ENCODE assay signal across 9 cellular contexts in the genomic region with DNA sequence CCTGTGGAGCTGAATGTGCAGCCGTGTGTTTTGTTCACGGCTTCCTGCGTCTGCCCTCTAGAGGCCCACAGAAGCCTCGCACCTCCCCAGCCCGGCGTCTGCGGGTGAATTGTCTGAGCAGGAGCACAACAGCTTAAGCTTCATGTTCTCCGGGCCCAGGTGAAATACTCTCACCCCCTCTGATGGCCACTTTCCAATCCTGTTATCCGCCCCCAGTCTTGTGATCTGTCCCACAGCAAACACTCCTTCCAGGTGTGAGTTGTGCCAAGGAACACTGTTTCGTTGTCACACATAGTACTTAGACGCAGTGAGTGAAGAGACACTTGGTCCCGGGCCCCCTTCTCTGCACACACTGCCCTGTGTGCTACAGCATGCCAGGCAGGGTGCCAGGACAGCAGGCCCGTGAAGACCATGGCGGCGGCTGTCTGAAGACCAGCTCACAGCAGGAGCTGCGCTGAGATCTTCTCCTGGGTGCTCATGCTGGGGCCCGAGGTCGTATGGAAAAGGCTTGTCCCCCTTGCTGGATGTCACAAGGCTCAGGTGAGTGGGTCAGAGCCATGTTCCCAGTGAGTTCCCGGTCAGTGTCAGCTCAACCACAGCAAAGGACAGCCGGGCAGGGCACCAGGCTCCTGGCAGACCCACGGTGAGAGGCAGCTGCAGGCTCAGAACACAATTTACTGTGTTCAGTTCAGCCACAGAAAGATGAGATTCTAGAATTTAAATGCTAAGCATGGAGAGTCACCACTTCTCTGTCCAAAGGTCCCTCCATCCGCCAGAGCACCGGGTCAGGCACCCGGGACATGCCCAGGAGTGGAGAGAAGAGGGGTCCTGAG. TPM values are rescaled to one million over a fixed set of nuclear protein-coding genes. Genes with fewer than 3 reads are reported as not detected.
DNase-seq lines count a peak whose midpoint lies in the region; FAIRE-seq and TF ChIP-seq lines count a peak whose summit lies in the region.
"Had no signal": no experiment of that assay in that cellular context is flagged by ENCODE, and none has a peak within 500 bp of the region (broad histone marks: within the 10 kb centered on the region; RNA-seq: fewer than 3 reads in every experiment).

No MANE protein-coding gene starts in this region.

- H3K9me3 ChIP-seq in small intestine (ENCODE audit: control insufficient read depth, low read depth): no peaks in the 10 kb centered on the region

- no peak for FAIRE-seq in small intestine (lab: Jason Lieb, UNC)
- FAIRE-seq: G401.6 had no signal

- TF ChIP-seq CTCF in 22Rv1 (IDR thresholded peaks at IDR 0.05): peak; percentile 75
- TF ChIP-seq CTCF in GM13977 (IDR thresholded peaks at IDR 0.05; ENCODE audit: extremely low read depth, insufficient read depth, missing control alignments): peak; percentile 60
- peak; percentile 79 for TF ChIP-seq CTCF in LNCaP clone FGC (IDR thresholded peaks at IDR 0.05; ENCODE audit: control insufficient read depth, extremely low read depth, insufficient read depth)

- no peak overlapping the region for H3K27ac ChIP-seq in 22Rv1
- H3K27ac ChIP-seq in small intestine (ENCODE audit: low read depth in 1 of 2, low read length in 1 of 2): no peak overlapping the region

- peaks cover 0 to 2% of the 10 kb centered on the region in 2 donors for H3K27me3 ChIP-seq in small intestine (ENCODE audit: control insufficient read depth in 2 of 2, insufficient read depth in 2 of 2, low read length in 2 of 2)

- DNase-seq in GM13977 (ENCODE audit: low spot score) (no peak), LNCaP clone FGC (ENCODE audit: low read depth) (peak; percentile 30), SHP77 (lab: John Stamatoyannopoulos, UW) (peak; percentile 90 to 95), anterior cingulate cortex (lab: John Stamatoyannopoulos, UW) (peak in 51 of 58 donors; percentile 9 to 75 (median 48)), hippocampal formation (lab: John Stamatoyannopoulos, UW) (peak; percentile 50 to 67), small intestine (peak; percentile 28)
- no peak for DNase-seq in stimulated activated naive CD4-positive, alpha-beta T cell treated with Interleukin-2 at 50 U/mL for 16 hours (lab: John Stamatoyannopoulos, UW)

- in situ Hi-C loops in GM13977 (cut with MboI; ENCODE audit: low pct_unique_long_range_greater_than_20kb, low sequenced_read_pairs, unreplicated experiment): no loop called here

- H3K36me3 ChIP-seq in small intestine (ENCODE audit: control insufficient read depth in 2 of 2, insufficient read depth in 2 of 2, low read length in 2 of 2): no peaks in the 10 kb centered on the region

- H3K4me3 ChIP-seq in LNCaP clone FGC (ENCODE audit: low read depth, low read length) (no peak overlapping the region), small intestine (ENCODE audit: low read depth in 1 of 2, low read length in 2 of 2) (no peak overlapping the region)

- WGBS in small intestine, 3 donors: 32 to 49% (median 39%) methylated on average over 24 of the region's 24 CpGs

- H3K4me1 ChIP-seq in small intestine (ENCODE audit: control insufficient read depth in 2 of 2, insufficient read depth in 1 of 2, low read depth in 1 of 2, low read length in 1 of 2): no peaks in the 10 kb centered on the region

RNA-seq across cellular contexts. Expression of a gene that starts 6.8 kb away (rescaled TPM):
- 10 to 100 TPM in 1 of 3 donors, 1 to 10 TPM in 1, under 1 TPM in 1; 0.81 to 12.0 (median 1.1) TPM for polyA plus RNA-seq in small intestine

Comparison
In these comparisons a context has a peak if more than half of its experiments do, and no peak if none do; other contexts are left out.
1. DNase-seq: peak in LNCaP clone FGC (single experiment), SHP77 (2 of 2), anterior cingulate cortex (51 of 58), hippocampal formation (2 of 2) and small intestine (single experiment); none in GM13977 (single experiment) and stimulated activated naive CD4-positive, alpha-beta T cell treated with Interleukin-2 at 50 U/mL for 16 hours (single experiment).
2. Peak in every context shown above with its lines, with median percentiles within 50 percentile points of each other: CTCF ChIP-seq.